8 cellular contexts compared by ENCODE assay signal in the genomic region with DNA sequence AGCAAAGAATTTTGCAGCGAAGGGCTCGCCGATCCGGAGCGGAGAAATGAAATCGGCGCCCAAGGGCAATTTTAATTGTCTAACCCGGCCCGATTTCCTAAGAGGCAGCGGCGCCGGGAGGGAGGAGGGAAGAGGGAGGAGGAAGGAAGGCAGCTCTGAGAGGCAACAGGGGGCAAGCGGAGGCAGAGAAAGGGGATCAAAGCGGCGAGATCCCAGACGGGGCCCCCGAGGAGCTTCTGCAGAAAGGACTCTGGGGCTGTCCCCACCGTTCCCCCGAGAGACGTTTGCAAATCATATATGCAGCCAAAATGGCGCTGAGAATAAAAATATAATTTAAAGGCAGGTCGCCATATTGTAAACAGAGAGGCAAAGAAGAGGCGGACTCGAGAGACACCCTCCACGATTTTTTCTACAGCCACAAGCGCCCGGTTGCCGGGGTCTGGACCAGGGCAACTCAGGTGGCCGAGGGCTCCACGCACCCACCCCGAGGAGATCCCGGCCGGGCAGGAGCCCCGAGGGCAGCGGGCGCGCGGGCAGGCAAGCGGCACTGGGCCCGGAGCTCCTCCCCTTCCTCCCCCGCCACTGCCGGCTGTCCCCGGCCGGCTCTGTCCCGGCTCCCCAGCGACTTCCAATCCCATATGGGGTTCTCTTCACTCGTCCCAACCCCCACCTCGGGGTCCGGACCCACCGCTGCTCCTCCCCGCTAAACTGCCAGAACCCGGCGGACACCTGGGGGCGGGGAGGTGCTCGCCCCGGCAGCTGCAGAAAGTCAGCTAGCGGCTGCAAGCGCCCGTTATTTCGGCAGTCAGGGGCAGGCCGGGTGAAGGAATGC. TPM values are rescaled to one million over a fixed set of nuclear protein-coding genes. Genes with fewer than 3 reads are reported as not detected.
DNase-seq lines count a peak whose midpoint lies in the region; ATAC-seq and TF ChIP-seq lines count a peak whose summit lies in the region.

No MANE protein-coding gene starts in this region.

- no peaks in the 10 kb centered on the region; the same call in 1 of the 2 replicates for H3K27me3 Mint-ChIP-seq in H9 (ENCODE audit: low read depth)

- TF ChIP-seq EP300 in gastroesophageal sphincter (IDR thresholded peaks at IDR 0.05), result no peak

- H2BK15ac ChIP-seq in H9 (ENCODE audit: low read depth, low read length) (no peak overlapping the region), neuronal stem cell (ENCODE audit: low read length) (peak overlapping the region; percentile 60)

- H3K27me3 ChIP-seq in H9 (ENCODE audit: insufficient read depth, low read length), result no peaks in the 10 kb centered on the region
- no peaks in the 10 kb centered on the region for H3K27me3 ChIP-seq in gastroesophageal sphincter
- H3K27me3 ChIP-seq in neuronal stem cell (ENCODE audit: control insufficient read depth in 3 of 3, insufficient read depth in 3 of 3, low read depth in 1 of 3, low read length in 3 of 3), result no peaks in the 10 kb centered on the region

- H3K4me1 Mint-ChIP-seq in H9, result peaks cover 22 to 25% of the 10 kb centered on the region in 2 experiments

- no peak overlapping the region for H3T11ph ChIP-seq in H9 (ENCODE audit: low read length)

- H3K4ac ChIP-seq in H9 (ENCODE audit: low read depth, low read length) (no peak overlapping the region), neuronal stem cell (ENCODE audit: low read length) (no peak overlapping the region)

- H2AK5ac ChIP-seq in H9 (ENCODE audit: insufficient read length, low read length), result no peak overlapping the region
- H2AK5ac ChIP-seq in neuronal stem cell (ENCODE audit: low read depth, low read length), result peak overlapping the region; percentile 54

- H3K4me3 ChIP-seq in gastroesophageal sphincter (peak overlapping the region; percentile 96), neuronal stem cell (ENCODE audit: low read length in 2 of 2) (peak overlapping the region; percentile 89 to 96)

- H3K4me1 ChIP-seq in H9 (ENCODE audit: insufficient read depth, low read length), result peaks cover 7% of the 10 kb centered on the region; the same call in 1 of the 2 replicates
- peaks cover 3 to 67% (median 42%) of the 10 kb centered on the region in 3 donors for H3K4me1 ChIP-seq in gastroesophageal sphincter
- H3K4me1 ChIP-seq in neuronal stem cell (ENCODE audit: control insufficient read depth in 2 of 2, insufficient read depth in 1 of 2, low read depth in 1 of 2, low read length in 2 of 2), result peaks cover 4 to 10% of the 10 kb centered on the region in 2 donors

- in situ Hi-C loops in ACHN (cut with HindIII; ENCODE audit: low pct_ligation_motif_present, low pct_unique_long_range_greater_than_20kb, low sequenced_read_pairs), result no loop called here

- no peaks in the 10 kb centered on the region for H4K20me1 ChIP-seq in H9 (ENCODE audit: control insufficient read depth, insufficient read depth, insufficient read length)

- H3K9ac ChIP-seq in H9 (ENCODE audit: extremely low read depth, insufficient read length, low read length) (peak overlapping the region; percentile 83), neuronal stem cell (ENCODE audit: low read depth, low read length, poor library complexity) (peak overlapping the region; percentile 94)

- H3K79me1 ChIP-seq in H9 (ENCODE audit: insufficient read depth, low read depth, low read length, poor library complexity, severe bottlenecking), result no peaks in the 10 kb centered on the region
- H3K79me1 ChIP-seq in neuronal stem cell (ENCODE audit: low read depth, low read length), result peaks cover 8% of the 10 kb centered on the region

- peak overlapping the region; percentile 31 for H3K27ac ChIP-seq in H9 (ENCODE audit: insufficient read length, low read depth, low read length)
- peak overlapping the region; percentile 94 to 99 (median 94) for H3K27ac ChIP-seq in gastroesophageal sphincter
- peak overlapping the region; percentile 86 for H3K27ac ChIP-seq in neuronal stem cell (replicated peaks; ENCODE audit: low read length)
- H3K27ac ChIP-seq in temporal lobe (ENCODE audit: low read depth, low read length), result peak overlapping the region; percentile 85

- no peak for TF ChIP-seq CTCF in H9 (conservative IDR thresholded peaks at IDR 0.05)
- TF ChIP-seq CTCF in gastroesophageal sphincter (IDR thresholded peaks at IDR 0.05), result no peak

- peak; percentile 57 for DNase-seq in ACHN
- peak; percentile 72 for DNase-seq in H9
- peak; percentile 46 for DNase-seq in RKO (ENCODE audit: low spot score)
- peak; percentile 27 for DNase-seq in activated gamma-delta T cell (lab: John Stamatoyannopoulos, UW)
- DNase-seq in neuronal stem cell (ENCODE audit: low spot score), result peak; percentile 52

- H4K8ac ChIP-seq in H9 (replicated peaks; ENCODE audit: insufficient read length, low read depth, low read length) (no peak overlapping the region), neuronal stem cell (ENCODE audit: low read depth, low read length) (no peak overlapping the region)

- H3K36me3 Mint-ChIP-seq in H9 (ENCODE audit: insufficient read depth in 1 of 3, low read depth in 3 of 3), result peaks cover 10 to 43% (median 33%) of the 10 kb centered on the region in 3 experiments; a peak in 6 of 7 replicates

- no peak overlapping the region for H4K5ac ChIP-seq in H9 (ENCODE audit: insufficient read length, low read depth, low read length)

- H3K56ac ChIP-seq in H9 (ENCODE audit: insufficient read length, low read depth, low read length), result no peak overlapping the region

- H2AFZ ChIP-seq in H9 (ENCODE audit: low read length) (no peak overlapping the region), neuronal stem cell (ENCODE audit: low read length) (peak overlapping the region; percentile 65)

- no peak overlapping the region for H3K18ac ChIP-seq in H9 (ENCODE audit: insufficient read length, low read depth, low read length)
- peak overlapping the region; percentile 89 for H3K18ac ChIP-seq in neuronal stem cell (ENCODE audit: low read length)

- no peaks in the 10 kb centered on the region for H3K9me3 Mint-ChIP-seq in H9

- H3K4me2 ChIP-seq in H9 (ENCODE audit: insufficient read depth, insufficient read length, low read length), result peak overlapping the region; percentile 91
- H3K4me2 ChIP-seq in neuronal stem cell (ENCODE audit: insufficient read depth, low read length, poor library complexity, severe bottlenecking), result peak overlapping the region; percentile 91

- H3K9me3 ChIP-seq in H9 (ENCODE audit: control insufficient read depth, low read depth, low read length) (no peaks in the 10 kb centered on the region), gastroesophageal sphincter (no peaks in the 10 kb centered on the region), neuronal stem cell (replicated peaks in 1 of 2; ENCODE audit: control insufficient read depth in 2 of 2, insufficient read depth in 1 of 2, low read depth in 1 of 2, low read length in 2 of 2) (no peaks in the 10 kb centered on the region)

- H3K36me3 ChIP-seq in gastroesophageal sphincter (no peaks in the 10 kb centered on the region), neuronal stem cell (replicated peaks in 1 of 2; ENCODE audit: control insufficient read depth in 2 of 2, insufficient read depth in 2 of 2, low read length in 2 of 2) (peaks cover 0 to 40% of the 10 kb centered on the region in 2 donors)

- H3K79me2 ChIP-seq in H9 (ENCODE audit: insufficient read depth, low read length), result peaks cover 45% of the 10 kb centered on the region

- H3K4me3 Mint-ChIP-seq in H9, result peak overlapping the region; percentile 92 to 96

- H2BK12ac ChIP-seq in H9 (ENCODE audit: insufficient read length, low read depth, low read length) (no peak overlapping the region), neuronal stem cell (ENCODE audit: low read length) (peak overlapping the region; percentile 10)

- H4K91ac ChIP-seq in H9 (ENCODE audit: insufficient read length, low read depth, low read length) (no peak overlapping the region), neuronal stem cell (ENCODE audit: low read depth, low read length, poor library complexity) (no peak overlapping the region)

- ATAC-seq in gastroesophageal sphincter, result no peak
- ATAC-seq in GM21423 (IDR thresholded peaks at IDR 0.05; ENCODE audit: unreplicated experiment), result no peak

- no peak overlapping the region for H2BK5ac ChIP-seq in H9 (ENCODE audit: insufficient read length, low read length)
- peak overlapping the region; percentile 79 for H2BK5ac ChIP-seq in neuronal stem cell (ENCODE audit: low read length)

- no peak for TF ChIP-seq POLR2A in gastroesophageal sphincter (IDR thresholded peaks at IDR 0.05)

- no peak overlapping the region for H2BK20ac ChIP-seq in H9 (ENCODE audit: low read depth, low read length, poor library complexity, severe bottlenecking)

- peaks cover 11% of the 10 kb centered on the region for H3K23me2 ChIP-seq in H9 (ENCODE audit: insufficient read length, low read depth, low read length, poor library complexity, severe bottlenecking)

- H2BK120ac ChIP-seq in H9 (ENCODE audit: low read depth, low read length, poor library complexity, severe bottlenecking), result no peak overlapping the region
- H2BK120ac ChIP-seq in neuronal stem cell (ENCODE audit: low read depth, low read length), result peak overlapping the region; percentile 27

- peak overlapping the region; percentile 81 to 99 (median 97) for H3K27ac Mint-ChIP-seq in H9

- H3K14ac ChIP-seq in H9 (ENCODE audit: insufficient read depth, low read length) (no peak overlapping the region; the same call in 1 of the 2 replicates), neuronal stem cell (ENCODE audit: low read length) (peak overlapping the region; percentile 39)

- no CpG with 5 or more reads among the region's 61 CpGs for WGBS in H9 (ENCODE audit: extremely low coverage, insufficient read length, low lambda C conversion rate)
- 0 to 1% methylated on average over 28 to 29 of the region's 61 CpGs for WGBS in gastroesophageal sphincter (ENCODE audit: low coverage in 1 of 2), 2 donors
- no CpG with 5 or more reads among the region's 61 CpGs for WGBS in neuronal stem cell (ENCODE audit: extremely low coverage in 2 of 2, insufficient read length in 2 of 2, insufficient replicate concordance in 1 of 2), 2 donors

- no peak overlapping the region for H3K23ac ChIP-seq in H9 (ENCODE audit: insufficient read length, low read depth, low read length)
- H3K23ac ChIP-seq in neuronal stem cell (ENCODE audit: low read depth, low read length, poor library complexity), result peak overlapping the region; percentile 44

RNA-seq across cellular contexts. Expression of gene PHF12, which starts 1.9 kb away (rescaled TPM):
- total RNA-seq in H9 (2021), result 62.1 and 68.5 TPM in 2 replicates
- total RNA-seq in gastroesophageal sphincter, result 10 to 100 TPM; 20.2 to 46.9 (median 37.8) TPM
- polyA plus RNA-seq in neuronal stem cell (2013, experiment 1 of 2), result 24.9 TPM
- 24.3 TPM for polyA plus RNA-seq in neuronal stem cell (2013, experiment 2 of 2)
- 29.3 TPM for total RNA-seq in temporal lobe

RNA-seq across cellular contexts. Expression of gene DHRS13, which starts 46.5 kb away (rescaled TPM):
- 28.6 and 29.6 TPM in 2 replicates for total RNA-seq in H9 (2021)
- 1 to 10 TPM; 3.9 to 6.5 (median 5.2) TPM for total RNA-seq in gastroesophageal sphincter
- polyA plus RNA-seq in neuronal stem cell (2013, experiment 1 of 2), result 15.4 TPM
- polyA plus RNA-seq in neuronal stem cell (2013, experiment 2 of 2), result 14.5 TPM
- total RNA-seq in temporal lobe, result 20.4 TPM

RNA-seq across cellular contexts. Expression of gene FLOT2, which starts 51.9 kb away (rescaled TPM):
- 173 and 185 TPM in 2 replicates for total RNA-seq in H9 (2021)
- total RNA-seq in gastroesophageal sphincter, result 100 to 1,000 TPM in 2 of 4 donors, 10 to 100 TPM in 2; 71.6 to 107 (median 91.2) TPM
- polyA plus RNA-seq in neuronal stem cell (2013, experiment 1 of 2), result 95.3 TPM
- polyA plus RNA-seq in neuronal stem cell (2013, experiment 2 of 2), result 94.8 TPM
- total RNA-seq in temporal lobe, result 27.0 TPM

RNA-seq across cellular contexts. Expression of gene SEZ6, which starts 56.4 kb away (rescaled TPM):
- total RNA-seq in H9 (2021) (1.8 and 2.8 TPM in 2 replicates), gastroesophageal sphincter (under 1 TPM in 1 of 4 donors, not detected in 3; 0.13 TPM), temporal lobe (57.3 TPM)
- polyA plus RNA-seq in neuronal stem cell (2013, experiment 1 of 2), result 0.04 TPM
- 0.04 TPM for polyA plus RNA-seq in neuronal stem cell (2013, experiment 2 of 2)

Comparison
In these comparisons a context has a peak if more than half of its experiments do, and no peak if none do; other contexts are left out.
1. H3K27ac ChIP-seq: peak in every context shown above with its lines; median percentile 94 in gastroesophageal sphincter; 86 in neuronal stem cell; 85 in temporal lobe; 31 in H9.